Comparison of ENCODE assay signal across 26 cellular contexts in genomic region chr7:18407385-18407784, GRCh38.
"Had no signal": no experiment of that assay in that cellular context is flagged by ENCODE, and none has a peak within 500 bp of the region (broad histone marks: within the 10 kb centered on the region; RNA-seq: fewer than 3 reads in every experiment).

No MANE protein-coding gene starts in this region.

- H3K27me3 ChIP-seq: colonic mucosa, hepatocyte, stomach, suprapubic skin, tibial nerve had no signal

- H2AFZ ChIP-seq: hepatocyte had no signal

- H3K4me3 ChIP-seq: colonic mucosa, hepatocyte, mucosa of descending colon, right lobe of liver, skin epidermis, stomach, suprapubic skin, tibial nerve had no signal

- H3K27me3 Mint-ChIP-seq: activated B cell treated with CpG ODN at 0.5 μM for 24 hours; activated naive CD8-positive, alpha-beta T cell treated with anti-CD3 and anti-CD28 coated beads for 36 hours had no signal

- H3K36me3 ChIP-seq: colonic mucosa, right lobe of liver, stomach, suprapubic skin, tibial nerve had no signal

- FAIRE-seq: frontal cortex, urothelium cell line had no signal

- DNase-seq: activated B cell treated with CpG ODN at 0.5 μM for 24 hours; activated CD4-positive, alpha-beta memory T cell treated with anti-CD3 and anti-CD28 coated beads for 36 hours; activated CD4-positive, alpha-beta T cell treated with anti-CD3 and anti-CD28 coated beads for 4 hours; activated naive CD4-positive, alpha-beta T cell treated with Interleukin-2 at 50 U/mL for 16 hours; activated naive CD8-positive, alpha-beta T cell treated with anti-CD3 and anti-CD28 coated beads for 36 hours; activated T-cell treated with anti-CD3 and anti-CD28 coated beads, Interleukin-2, amount 50 U/mL, for 48 hours; colonic mucosa; endodermal cell; glutamatergic neuron; immature natural killer cell; left ventricle myocardium superior; mesenchymal stem cell; mucosa of descending colon; occipital lobe; right lobe of liver; stimulated activated CD4-positive, alpha-beta T cell treated with anti-CD3 and anti-CD28 coated beads, Interleukin-1b, Interleukin-23, amount 100 ng/mL, for 48 hours; stomach; T-helper 17 cell had no signal

- ATAC-seq: left ventricle myocardium superior; mucosa of descending colon; right lobe of liver; stimulated activated effector memory CD8-positive, alpha-beta T cell treated with anti-CD3 and anti-CD28 coated beads, Interleukin-12 subunit alpha, Interleukin-12 subunit beta, amount 100 ng/mL, for 72 hours; T-helper 17 cell had no signal

- H3K9me3 Mint-ChIP-seq: activated B cell treated with CpG ODN at 0.5 μM for 24 hours; activated CD4-positive, alpha-beta memory T cell treated with anti-CD3 and anti-CD28 coated beads for 36 hours; activated naive CD8-positive, alpha-beta T cell treated with anti-CD3 and anti-CD28 coated beads for 36 hours; endodermal cell; immature natural killer cell; neural crest cell; stimulated activated effector memory CD8-positive, alpha-beta T cell treated with anti-CD3 and anti-CD28 coated beads, Interleukin-12 subunit alpha, Interleukin-12 subunit beta, amount 100 ng/mL, for 72 hours had no signal

- H3K4me1 Mint-ChIP-seq: activated naive CD8-positive, alpha-beta T cell treated with anti-CD3 and anti-CD28 coated beads for 36 hours; stimulated activated effector memory CD8-positive, alpha-beta T cell treated with anti-CD3 and anti-CD28 coated beads, Interleukin-12 subunit alpha, Interleukin-12 subunit beta, amount 100 ng/mL, for 72 hours; T-helper 17 cell had no signal

- H3K4me3 Mint-ChIP-seq: activated B cell treated with CpG ODN at 0.5 μM for 24 hours; activated CD4-positive, alpha-beta memory T cell treated with anti-CD3 and anti-CD28 coated beads for 36 hours; activated naive CD8-positive, alpha-beta T cell treated with anti-CD3 and anti-CD28 coated beads for 36 hours; endodermal cell; immature natural killer cell; neural crest cell; stimulated activated effector memory CD8-positive, alpha-beta T cell treated with anti-CD3 and anti-CD28 coated beads, Interleukin-12 subunit alpha, Interleukin-12 subunit beta, amount 100 ng/mL, for 72 hours; T-helper 17 cell had no signal

- H3K27ac ChIP-seq: colonic mucosa, hepatocyte, right lobe of liver, skin epidermis, stomach, suprapubic skin, tibial nerve had no signal

- H3K27ac Mint-ChIP-seq: activated B cell treated with CpG ODN at 0.5 μM for 24 hours; activated CD4-positive, alpha-beta memory T cell treated with anti-CD3 and anti-CD28 coated beads for 36 hours; activated naive CD8-positive, alpha-beta T cell treated with anti-CD3 and anti-CD28 coated beads for 36 hours; endodermal cell; immature natural killer cell; stimulated activated effector memory CD8-positive, alpha-beta T cell treated with anti-CD3 and anti-CD28 coated beads, Interleukin-12 subunit alpha, Interleukin-12 subunit beta, amount 100 ng/mL, for 72 hours; T-helper 17 cell had no signal

- H3K36me3 Mint-ChIP-seq: activated CD4-positive, alpha-beta memory T cell treated with anti-CD3 and anti-CD28 coated beads for 36 hours; activated naive CD8-positive, alpha-beta T cell treated with anti-CD3 and anti-CD28 coated beads for 36 hours; immature natural killer cell; stimulated activated effector memory CD8-positive, alpha-beta T cell treated with anti-CD3 and anti-CD28 coated beads, Interleukin-12 subunit alpha, Interleukin-12 subunit beta, amount 100 ng/mL, for 72 hours had no signal

- H3K79me2 ChIP-seq: hepatocyte had no signal

- H3K4me1 ChIP-seq: colonic mucosa, right lobe of liver, suprapubic skin had no signal

- H3K4me2 ChIP-seq: hepatocyte had no signal

- H3K9me3 ChIP-seq: colonic mucosa, mucosa of descending colon, right lobe of liver, stomach, suprapubic skin, tibial nerve had no signal
